In the genomic region with DNA sequence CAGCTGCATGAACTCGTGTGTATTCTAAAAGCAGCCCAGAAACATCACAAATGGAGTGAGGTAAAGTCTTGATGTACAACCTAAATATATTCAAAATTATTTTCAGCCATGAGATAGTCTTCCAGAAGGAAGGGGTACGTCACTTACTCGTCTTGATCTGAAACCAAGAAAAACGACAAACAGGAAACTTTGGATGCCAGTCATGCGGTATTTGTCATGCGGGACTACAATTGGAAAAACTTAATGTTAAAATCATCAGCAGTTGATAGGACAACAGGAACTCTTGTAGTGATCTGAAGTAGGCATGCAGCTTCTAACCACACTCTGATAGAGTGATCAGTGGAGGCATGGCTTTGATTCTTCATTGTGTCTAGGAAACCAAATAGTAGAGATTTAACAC, we compare ENCODE assay signal across 20 cellular contexts. TPM values are rescaled to one million over a fixed set of nuclear protein-coding genes. Genes with fewer than 3 reads are reported as not detected.
DNase-seq lines count a peak whose midpoint lies in the region; ATAC-seq lines count a peak whose summit lies in the region.
"Had no signal": no experiment of that assay in that cellular context is flagged by ENCODE, and none has a peak within 500 bp of the region (broad histone marks: within the 10 kb centered on the region; RNA-seq: fewer than 3 reads in every experiment).

No MANE protein-coding gene starts in this region.

- no peaks in the 10 kb centered on the region for H3K27me3 Mint-ChIP-seq in activated T-cell treated with anti-CD3 and anti-CD28 coated beads, Interleukin-2, amount 50 U/mL, for 24 hours
- H3K27me3 Mint-ChIP-seq in activated T-cell treated with anti-CD3 and anti-CD28 coated beads, Interleukin-2, amount 50 U/mL, for 72 hours (ENCODE audit: low read depth) = no peaks in the 10 kb centered on the region
- no peaks in the 10 kb centered on the region for H3K27me3 Mint-ChIP-seq in T-helper 17 cell
- no peaks in the 10 kb centered on the region for H3K27me3 Mint-ChIP-seq in activated CD4-positive, alpha-beta T cell treated with anti-CD3 and anti-CD28 coated beads for 36 hours
- H3K27me3 Mint-ChIP-seq: CD4-positive, alpha-beta memory T cell had no signal

- H3K4me3 Mint-ChIP-seq in activated T-cell treated with anti-CD3 and anti-CD28 coated beads, Interleukin-2, amount 50 U/mL, for 24 hours = no peak overlapping the region
- no peak overlapping the region for H3K4me3 Mint-ChIP-seq in activated T-cell treated with anti-CD3 and anti-CD28 coated beads, Interleukin-2, amount 50 U/mL, for 72 hours
- no peak overlapping the region for H3K4me3 Mint-ChIP-seq in T-helper 17 cell
- H3K4me3 Mint-ChIP-seq in activated CD4-positive, alpha-beta T cell treated with anti-CD3 and anti-CD28 coated beads for 36 hours = no peak overlapping the region
- H3K4me3 Mint-ChIP-seq: CD14-positive monocyte; CD4-positive, alpha-beta memory T cell; HFFc6 had no signal

- intact Hi-C loops in activated CD4-positive, alpha-beta T cell treated with anti-CD3 and anti-CD28 coated beads for 36 hours (cut with DNase I, micrococcal nuclease) = no loop called here

- peaks cover 95% of the 10 kb centered on the region for H3K36me3 Mint-ChIP-seq in activated T-cell treated with anti-CD3 and anti-CD28 coated beads, Interleukin-2, amount 50 U/mL, for 24 hours (ENCODE audit: low read depth)
- peaks cover 11 to 37% of the 10 kb centered on the region in 2 donors for H3K36me3 Mint-ChIP-seq in activated T-cell treated with anti-CD3 and anti-CD28 coated beads, Interleukin-2, amount 50 U/mL, for 72 hours (ENCODE audit: insufficient read depth in 2 of 2)
- no peaks in the 10 kb centered on the region for H3K36me3 Mint-ChIP-seq in T-helper 17 cell (ENCODE audit: low read depth)
- H3K36me3 Mint-ChIP-seq in activated CD4-positive, alpha-beta T cell treated with anti-CD3 and anti-CD28 coated beads for 36 hours (ENCODE audit: low read depth) = peaks cover 52% of the 10 kb centered on the region

- H3K9me3 ChIP-seq in T-helper 17 cell (ENCODE audit: control insufficient read depth, low read length, poor library complexity, severe bottlenecking) = no peaks in the 10 kb centered on the region
- H3K9me3 ChIP-seq: BLaER1 had no signal

- POLR2A ChIA-PET in activated CD4-positive, alpha-beta T cell treated with anti-CD3 and anti-CD28 coated beads for 36 hours (lab: Charles Lee) = no interaction called here

- CTCF ChIA-PET in activated CD4-positive, alpha-beta T cell treated with anti-CD3 and anti-CD28 coated beads for 36 hours (lab: Charles Lee) = interaction anchor here (0.7 kb wide), 1 partner anchor 9 kb away, joined by 4 read pairs; no protein-coding TSS in a partner anchor

- H3K9me3 Mint-ChIP-seq in activated T-cell treated with anti-CD3 and anti-CD28 coated beads, Interleukin-2, amount 50 U/mL, for 24 hours = no peaks in the 10 kb centered on the region
- H3K9me3 Mint-ChIP-seq in activated T-cell treated with anti-CD3 and anti-CD28 coated beads, Interleukin-2, amount 50 U/mL, for 72 hours = no peaks in the 10 kb centered on the region
- H3K9me3 Mint-ChIP-seq in activated CD4-positive, alpha-beta T cell treated with anti-CD3 and anti-CD28 coated beads for 36 hours (ENCODE audit: low read depth) = no peaks in the 10 kb centered on the region
- H3K9me3 Mint-ChIP-seq: CD14-positive monocyte; CD4-positive, alpha-beta memory T cell; HFFc6 had no signal

- no peak for ATAC-seq in activated T-cell treated with anti-CD3 and anti-CD28 coated beads, Interleukin-2, amount 50 U/mL, for 72 hours (replicated peaks in 1 of 2)
- no peak for ATAC-seq in T-helper 17 cell
- ATAC-seq in GM21576 (IDR thresholded peaks at IDR 0.05; ENCODE audit: unreplicated experiment) = no peak
- no peak for ATAC-seq in GM18909 (IDR thresholded peaks at IDR 0.05; ENCODE audit: poor library complexity, unreplicated experiment)
- ATAC-seq in activated CD4-positive, alpha-beta T cell treated with anti-CD3 and anti-CD28 coated beads for 36 hours = no peak
- ATAC-seq: HCT116 had no signal

- DNase-seq in activated T-cell treated with anti-CD3 and anti-CD28 coated beads, Interleukin-2, amount 50 U/mL, for 24 hours = no peak
- no peak for DNase-seq in activated T-cell treated with anti-CD3 and anti-CD28 coated beads, Interleukin-2, amount 50 U/mL, for 72 hours
- DNase-seq in T-helper 17 cell (no peak), lung microvascular endothelial cell (ENCODE audit: low read depth in 2 of 2) (peak; percentile 23 to 74)
- DNase-seq in activated CD4-positive, alpha-beta T cell treated with anti-CD3 and anti-CD28 coated beads for 36 hours = no peak
- DNase-seq: 8988T; CD4-positive, alpha-beta memory T cell; DMS153; DMS79; GDM1; GOT3; H7; HFFc6 had no signal

- H3K27ac Mint-ChIP-seq in activated T-cell treated with anti-CD3 and anti-CD28 coated beads, Interleukin-2, amount 50 U/mL, for 24 hours = peak overlapping the region; percentile 64
- no peak overlapping the region for H3K27ac Mint-ChIP-seq in activated T-cell treated with anti-CD3 and anti-CD28 coated beads, Interleukin-2, amount 50 U/mL, for 72 hours
- H3K27ac Mint-ChIP-seq in T-helper 17 cell = peak overlapping the region; percentile 14
- no peak overlapping the region for H3K27ac Mint-ChIP-seq in activated CD4-positive, alpha-beta T cell treated with anti-CD3 and anti-CD28 coated beads for 36 hours
- H3K27ac Mint-ChIP-seq: CD14-positive monocyte, HFFc6 had no signal

- H3K4me1 Mint-ChIP-seq in activated T-cell treated with anti-CD3 and anti-CD28 coated beads, Interleukin-2, amount 50 U/mL, for 24 hours (ENCODE audit: low read depth) = peaks cover 6% of the 10 kb centered on the region
- H3K4me1 Mint-ChIP-seq in activated T-cell treated with anti-CD3 and anti-CD28 coated beads, Interleukin-2, amount 50 U/mL, for 72 hours (ENCODE audit: low read depth) = no peaks in the 10 kb centered on the region
- H3K4me1 Mint-ChIP-seq in T-helper 17 cell = peaks cover 7% of the 10 kb centered on the region
- H3K4me1 Mint-ChIP-seq in activated CD4-positive, alpha-beta T cell treated with anti-CD3 and anti-CD28 coated beads for 36 hours = peaks cover 4% of the 10 kb centered on the region
- H3K4me1 Mint-ChIP-seq: CD14-positive monocyte had no signal

RNA-seq across cellular contexts. Expression of gene FAM217A, which starts 29.7 kb away (rescaled TPM):
- total RNA-seq in activated T-cell treated with anti-CD3 and anti-CD28 coated beads, Interleukin-2, amount 50 U/mL, for 72 hours = not detected
- total RNA-seq in T-helper 17 cell (not detected), lung microvascular endothelial cell (not detected in 2 replicates)
- total RNA-seq in activated CD4-positive, alpha-beta T cell treated with anti-CD3 and anti-CD28 coated beads for 36 hours = not detected
- total RNA-seq: A673; CD4-positive, alpha-beta memory T cell; Daoy; H7; HFFc6 had no signal

Comparison
In these comparisons a context has a peak if more than half of its experiments do, and no peak if none do; other contexts are left out.
1. H3K27ac Mint-ChIP-seq: peak in activated T-cell treated with anti-CD3 and anti-CD28 coated beads, Interleukin-2, amount 50 U/mL, for 24 hours (single experiment) and T-helper 17 cell (single experiment); none in activated T-cell treated with anti-CD3 and anti-CD28 coated beads, Interleukin-2, amount 50 U/mL, for 72 hours (single experiment) and activated CD4-positive, alpha-beta T cell treated with anti-CD3 and anti-CD28 coated beads for 36 hours (single experiment).
2. DNase-seq: peak in lung microvascular endothelial cell (2 of 2); none in activated T-cell treated with anti-CD3 and anti-CD28 coated beads, Interleukin-2, amount 50 U/mL, for 24 hours (single experiment), activated T-cell treated with anti-CD3 and anti-CD28 coated beads, Interleukin-2, amount 50 U/mL, for 72 hours (0 of 2), T-helper 17 cell (0 of 3) and activated CD4-positive, alpha-beta T cell treated with anti-CD3 and anti-CD28 coated beads for 36 hours (single experiment).